Comparison of ENCODE assay signal across 35 cellular contexts in genomic region chr5:75891736-75892135, GRCh38.
"Had no signal": no experiment of that assay in that cellular context is flagged by ENCODE, and none has a peak within 500 bp of the region (broad histone marks: within the 10 kb centered on the region; RNA-seq: fewer than 3 reads in every experiment).

No MANE protein-coding gene starts in this region.

- H3K36me3 ChIP-seq: MG63 had no signal

- H3K9me3 ChIP-seq: MG63 had no signal

- H3K4me3 ChIP-seq: MG63 had no signal

- H3K27me3 ChIP-seq: MG63 had no signal

- H3K4me2 ChIP-seq: KMS-11 had no signal

- H3K9ac ChIP-seq: KMS-11 had no signal

- DNase-seq: Karpas-422, Kasumi-1, KBM-7, KG1, MG63, MM.1S, MV-4-11, NCI-H1048, NCI-H1092, NCI-H1092 treated with DMSO at 0.1 percent for 48 hours, NCI-H1105, NCI-H1105 treated with DMSO at 0.1 percent for 48 hours, NCI-H1417, NCI-H1417 treated with DMSO at 0.1 percent for 48 hours, NCI-H1436, NCI-H1436 treated with DMSO at 0.1 percent for 48 hours, NCI-H146, NCI-H1694, NCI-H1694 treated with DMSO at 0.1 percent for 48 hours, NCI-H187, NCI-H187 treated with DMSO at 0.1 percent for 48 hours, NCI-H1930, NCI-H2029, NCI-H2029 treated with DMSO at 0.1 percent for 48 hours, NCI-H2081, NCI-H2081 treated with DMSO at 0.1 percent for 48 hours, NCI-H2107, NCI-H2171, NCI-H2171 treated with DMSO at 0.1 percent for 48 hours, NCI-H2227 treated with DMSO at 0.1 percent for 48 hours, NCI-H226, NCI-H345, NCI-H446, NCI-H446 treated with DMSO at 0.1 percent for 48 hours had no signal

- H3K27ac ChIP-seq: KMS-11 had no signal
